Comparison of ENCODE assay signal across 12 cellular contexts in genomic region chr7:98656899-98657298, GRCh38. TPM values are rescaled to one million over a fixed set of nuclear protein-coding genes. Genes with fewer than 3 reads are reported as not detected.
"Had no signal": no experiment of that assay in that cellular context is flagged by ENCODE, and none has a peak within 500 bp of the region (broad histone marks: within the 10 kb centered on the region; RNA-seq: fewer than 3 reads in every experiment).

No MANE protein-coding gene starts in this region.

- H3K9me3 ChIP-seq: HAP-1 had no signal

- H3K9ac ChIP-seq: GM23248 had no signal

- FAIRE-seq: H1, H54 had no signal

- H3K36me3 ChIP-seq: HAP-1 had no signal

- H2AFZ ChIP-seq: GM23248 had no signal

- H3K4me1 ChIP-seq: HAP-1 had no signal

- ATAC-seq: GM23338, HCT116 had no signal

- H3K4me3 ChIP-seq: GM23248, GM23338, HAP-1 had no signal

- DNase-seq: GM23248, GOT3, H7, H9, HCEC 1CT, HFFc6 had no signal

- H3K4me2 ChIP-seq: GM23338 had no signal

- H3K27ac ChIP-seq: GM23248 had no signal

RNA-seq across cellular contexts. Expression of gene NPTX2, which starts 39.8 kb away (rescaled TPM):
- total RNA-seq: H4, HFFc6 had no signal
